28 cellular contexts compared by ENCODE assay signal in the genomic region with DNA sequence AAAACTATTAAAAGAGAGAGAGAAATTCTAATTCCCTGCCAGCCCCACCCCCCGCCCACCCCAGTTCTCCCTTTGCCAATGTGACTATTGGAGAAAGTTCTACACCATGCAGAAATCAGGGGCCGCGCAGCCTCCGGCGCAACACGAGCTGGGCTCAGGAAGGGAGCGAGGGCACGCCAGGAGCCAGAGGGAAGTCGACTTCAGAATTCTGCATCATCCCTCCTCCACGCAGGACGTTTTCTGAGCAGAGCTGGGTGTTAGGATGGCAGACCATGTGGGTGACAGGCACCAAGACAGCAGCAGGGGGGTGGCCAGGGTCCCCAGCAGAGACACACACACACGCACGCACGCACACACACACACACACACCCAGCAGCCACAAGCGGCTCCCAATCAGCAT.
"Had no signal": no experiment of that assay in that cellular context is flagged by ENCODE, and none has a peak within 500 bp of the region (broad histone marks: within the 10 kb centered on the region; RNA-seq: fewer than 3 reads in every experiment).

No MANE protein-coding gene starts in this region.

- ATAC-seq: natural killer cell; psoas muscle; right cardiac atrium; stimulated activated effector memory CD8-positive, alpha-beta T cell treated with anti-CD3 and anti-CD28 coated beads, Interleukin-12 subunit alpha, Interleukin-12 subunit beta, amount 100 ng/mL, for 72 hours; stimulated activated naive B cell treated with anti-CD40 and anti-IgM and Interleukin-4, amounts not matched to agents 10 μg/mL and 1 μg/mL and 100 μg/mL, for 72 hours had no signal

- H2AFZ ChIP-seq: parathyroid adenoma had no signal

- H3K9me3 Mint-ChIP-seq: natural killer cell; nephron; stimulated activated naive B cell treated with anti-CD40 and anti-IgM and Interleukin-4, amounts not matched to agents 10 μg/mL and 1 μg/mL and 100 μg/mL, for 72 hours; stimulated activated naive CD8-positive, alpha-beta T cell treated with anti-CD3 and anti-CD28 coated beads, Interleukin-15, Interleukin-2, amounts not matched to agents 100 ng/mL and 50 ng/mL, for 24 hours had no signal

- H3K4me1 ChIP-seq: parathyroid adenoma, psoas muscle, thyroid gland, tibial nerve, upper lobe of left lung, vagina had no signal

- H3K27me3 ChIP-seq: ovary, sigmoid colon, stomach, thyroid gland, tibial nerve, upper lobe of left lung, vagina had no signal

- H3K4me3 ChIP-seq: ovary, psoas muscle, sigmoid colon, stomach, thoracic aorta, thyroid gland, tibial nerve, upper lobe of left lung, vagina had no signal

- DNase-seq: naive B cell; natural killer cell; occipital lobe; ovary; posterior cingulate gyrus; psoas muscle; right cardiac atrium; sigmoid colon; small intestine; stimulated activated CD4-positive, alpha-beta T cell treated with anti-CD3 and anti-CD28 coated beads, Interleukin-15, amount 100 ng/mL, for 24 hours; stimulated activated CD4-positive, alpha-beta T cell treated with anti-CD3 and anti-CD28 coated beads, Interleukin-2, amount 100 ng/mL, for 24 hours; stimulated activated CD4-positive, alpha-beta T cell treated with anti-CD3 and anti-CD28 coated beads, Interleukin-2, amount 100 ng/mL, for 48 hours; stimulated activated CD4-positive, alpha-beta T cell treated with anti-CD3 and anti-CD28 coated beads, Interleukin-4, amount 100 ng/mL, for 24 hours; stimulated activated naive B cell treated with anti-CD40 and anti-IgM and Interleukin-4, amounts not matched to agents 10 μg/mL and 1 μg/mL and 100 μg/mL, for 72 hours; stimulated activated naive CD4-positive, alpha-beta T cell treated with Interleukin-2 at 50 U/mL for 16 hours; stomach; thyroid gland; trophoblast cell had no signal

- H3K27ac ChIP-seq: ovary, parathyroid adenoma, psoas muscle, sigmoid colon, stomach, thoracic aorta, thyroid gland, tibial nerve, upper lobe of left lung, vagina had no signal

- H3K27me3 Mint-ChIP-seq: progenitor cell of endocrine pancreas; stimulated activated naive CD8-positive, alpha-beta T cell treated with anti-CD3 and anti-CD28 coated beads, Interleukin-15, Interleukin-2, amounts not matched to agents 100 ng/mL and 50 ng/mL, for 24 hours had no signal

- H3K27ac Mint-ChIP-seq: naive B cell; nephron; progenitor cell of endocrine pancreas; stimulated activated naive B cell treated with anti-CD40 and anti-IgM and Interleukin-4, amounts not matched to agents 10 μg/mL and 1 μg/mL and 100 μg/mL, for 72 hours; stimulated activated naive CD8-positive, alpha-beta T cell treated with anti-CD3 and anti-CD28 coated beads, Interleukin-15, Interleukin-2, amounts not matched to agents 100 ng/mL and 50 ng/mL, for 24 hours had no signal

- H3K4me1 Mint-ChIP-seq: stimulated activated effector memory CD8-positive, alpha-beta T cell treated with anti-CD3 and anti-CD28 coated beads, Interleukin-12 subunit alpha, Interleukin-12 subunit beta, amount 100 ng/mL, for 72 hours had no signal

- H3K36me3 ChIP-seq: ovary had no signal

- H3K9ac ChIP-seq: parathyroid adenoma had no signal

- H3K4me3 Mint-ChIP-seq: naive B cell; natural killer cell; nephron; neural crest cell; stimulated activated effector memory CD8-positive, alpha-beta T cell treated with anti-CD3 and anti-CD28 coated beads, Interleukin-12 subunit alpha, Interleukin-12 subunit beta, amount 100 ng/mL, for 72 hours; stimulated activated naive B cell treated with anti-CD40 and anti-IgM and Interleukin-4, amounts not matched to agents 10 μg/mL and 1 μg/mL and 100 μg/mL, for 72 hours; stimulated activated naive CD8-positive, alpha-beta T cell treated with anti-CD3 and anti-CD28 coated beads, Interleukin-15, Interleukin-2, amounts not matched to agents 100 ng/mL and 50 ng/mL, for 24 hours had no signal

- H3K36me3 Mint-ChIP-seq: naive B cell had no signal

- H3K9me3 ChIP-seq: ovary, psoas muscle, sigmoid colon, stomach, thoracic aorta, thyroid gland, tibial nerve, upper lobe of left lung, vagina had no signal
